1 cellular context compared by ENCODE assay signal in the genomic region with DNA sequence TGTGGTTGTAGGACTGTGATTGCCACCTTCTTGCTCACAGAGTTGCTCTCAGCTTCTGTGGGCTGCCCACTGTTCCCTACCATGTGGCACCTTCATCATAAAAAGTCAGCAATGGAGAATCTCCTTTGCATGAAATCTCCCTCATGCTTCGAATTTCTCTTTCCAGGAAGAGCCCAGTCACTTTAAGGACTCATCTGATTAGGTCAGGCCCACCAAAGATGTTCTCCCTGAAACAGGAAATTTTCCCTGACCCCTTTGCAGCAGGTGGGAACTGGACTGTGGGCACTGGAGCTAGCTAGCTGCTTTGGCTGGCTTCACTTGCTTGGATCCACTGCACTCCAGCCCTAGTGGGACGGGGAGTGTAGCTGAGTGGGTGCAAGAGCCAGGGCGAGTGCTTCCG.
TF ChIP-seq lines count a peak whose summit lies in the region.

No MANE protein-coding gene starts in this region.

TF ChIP-seq in HCT116, 20 proteins besides CTCF, POLR2A, EP300 and RAD21:
- TF ChIP-seq REST (IDR thresholded peaks at IDR 0.05; ENCODE audit: low read depth) (no peak), ZNF274 (IDR thresholded peaks at IDR 0.05; ENCODE audit: low read depth, low read length) (no peak)
